Comparison of ENCODE assay signal across 8 cellular contexts in genomic region chr6:43627008-43627825, GRCh38. TPM values are rescaled to one million over a fixed set of nuclear protein-coding genes. Genes with fewer than 3 reads are reported as not detected.
DNase-seq lines count a peak whose midpoint lies in the region; ATAC-seq, FAIRE-seq and TF ChIP-seq lines count a peak whose summit lies in the region.

No MANE protein-coding gene starts in this region.

- BruUV-seq in PC-3 (replicated peaks; lab: Mats Ljungman, UMichigan) (no TSS peak), HepG2 (replicated peaks; lab: Mats Ljungman, UMichigan) (no TSS peak)

- POLR2A ChIA-PET in PC-3 (lab: Charles Lee; ENCODE audit: unreplicated experiment) (interaction anchor here (0.5 kb wide), 1 partner anchor 845 kb away, joined by 22 read pairs; the partner anchor contains the start of gene BICRAL), HepG2 (lab: Yijun Ruan, JAX) (interaction anchor here (0.6 to 2.7 kb wide), 15 partner anchors 9 to 1063 kb away, joined by 3 to 32 read pairs (median 3); partner anchors contain the start of genes HSP90AB1, MAD2L1BP, POLH and UBR2)

- peak overlapping the region; percentile 100 for H3K4me2 ChIP-seq in PC-3 (ENCODE audit: low read length)
- peak overlapping the region; percentile 98 for H3K4me2 ChIP-seq in HepG2 (ENCODE audit: low read depth, low read length)

- no peaks in the 10 kb centered on the region for H3K27me3 ChIP-seq in PC-3 (ENCODE audit: low read length)
- H3K27me3 ChIP-seq in HepG2 (ENCODE audit: control insufficient read depth in 1 of 2, insufficient read depth in 2 of 2, low read length in 2 of 2): no peaks in the 10 kb centered on the region; a peak in 1 of 5 replicates

- peaks cover 31% of the 10 kb centered on the region for H3K79me2 ChIP-seq in PC-3 (ENCODE audit: low read length)
- peaks cover 17% of the 10 kb centered on the region for H3K79me2 ChIP-seq in HepG2 (ENCODE audit: insufficient read depth, low read length)

- H3K27ac ChIP-seq in PC-3 (ENCODE audit: low read length) (peak overlapping the region; percentile 68), HepG2 (ENCODE audit: extremely low read length, insufficient read depth, low read length) (peak overlapping the region; percentile 71)

- in situ Hi-C loops in HepG2 (cut with HindIII; ENCODE audit: extremely low pct_ligation_motif_present, low pct_unique_long_range_greater_than_20kb): no loop called here

- TF ChIP-seq CTCF in PC-3 (conservative IDR thresholded peaks at IDR 0.05; ENCODE audit: low read depth, low read length) (no peak), HepG2 (CRISPR knock-in tag; IDR thresholded peaks at IDR 0.05) (no peak)

- H3K4me1 ChIP-seq in PC-3 (ENCODE audit: insufficient read depth, low read length) (peaks cover 27% of the 10 kb centered on the region), HepG2 (ENCODE audit: insufficient read depth, low read length) (peaks cover 36% of the 10 kb centered on the region)

- CTCF ChIA-PET in PC-3 (lab: Charles Lee): no interaction called here
- CTCF ChIA-PET in HepG2 (lab: Yijun Ruan, JAX; ENCODE audit: low intra/inter-chr PET ratio, low total read pairs): no interaction called here

- H3K36me3 ChIP-seq in PC-3 (ENCODE audit: low read depth, low read length): peaks cover 30% of the 10 kb centered on the region
- H3K36me3 ChIP-seq in HepG2 (replicated peaks in 1 of 2; ENCODE audit: control insufficient read depth in 1 of 2, insufficient read depth in 2 of 2, low read length in 2 of 2): peaks cover 33 to 41% of the 10 kb centered on the region in 2 experiments

- peak; percentile 12 for FAIRE-seq in HepG2 (lab: Jason Lieb, UNC)

- DNase-seq in AML-193 (lab: John Stamatoyannopoulos, UW): peak; percentile 83 to 86
- peak; percentile 97 for DNase-seq in H4 (ENCODE audit: low spot score)
- peak; percentile 97 for DNase-seq in PC-3
- DNase-seq in cerebellar cortex (ENCODE audit: low spot score): peak; percentile 65
- DNase-seq in HepG2 (ENCODE audit: low spot score): peak; percentile 89
- peak; percentile 94 for DNase-seq in stromal cell of bone marrow (ENCODE audit: low read depth)

- TF ChIP-seq POLR2A in HepG2 (IDR thresholded peaks at IDR 0.05; ENCODE audit: insufficient read depth in 1 of 2, low read depth in 2 of 2, low read length in 2 of 2): peak in 1 of 2 experiments; percentile 26; a peak in 1 of 4 replicates

- WGBS in HepG2 (ENCODE audit: low lambda C conversion rate): 70% methylated on average over 5 of the region's 5 CpGs

- no peaks in the 10 kb centered on the region for H3F3A ChIP-seq in PC-3 (ENCODE audit: low read length, unreplicated experiment)

- H3K9ac ChIP-seq in PC-3 (ENCODE audit: low read length) (peak overlapping the region; percentile 39), HepG2 (ENCODE audit: insufficient read depth, low read depth, low read length) (peak overlapping the region; percentile 91)

- intact Hi-C loops in PC-3 (cut with micrococcal nuclease) (no loop called here), HepG2 (cut with micrococcal nuclease; ENCODE audit: unreplicated experiment) (loop anchor here (5.0 kb wide), 1 partner anchor 455 kb away; the partner anchor contains the start of gene SRF)

- H3K4me3 ChIP-seq in PC-3 (ENCODE audit: low read length) (peak overlapping the region; percentile 46), HepG2 (replicated peaks in 1 of 3; ENCODE audit: insufficient read depth in 1 of 3, low read depth in 2 of 3, low read length in 3 of 3) (peak overlapping the region; percentile 13 to 31 (median 30); a peak in 5 of 6 replicates)

- TF ChIP-seq EP300 in HepG2 (IDR thresholded peaks at IDR 0.05; ENCODE audit: low read depth in 2 of 2, low read length in 2 of 2): peak in 1 of 2 experiments; percentile 45; a peak in 1 of 4 replicates
- peak; percentile 88 for TF ChIP-seq EP300 in HepG2 (CRISPR knock-in tag; IDR thresholded peaks at IDR 0.05; ENCODE audit: borderline replicate concordance)

- H4K20me1 ChIP-seq in PC-3 (ENCODE audit: low read length): no peaks in the 10 kb centered on the region
- H4K20me1 ChIP-seq in HepG2 (ENCODE audit: insufficient read depth, low read length): no peaks in the 10 kb centered on the region

- no peak for TF ChIP-seq RAD21 in HepG2 (CRISPR knock-in tag; IDR thresholded peaks at IDR 0.05)

- H3K9me3 ChIP-seq in PC-3 (ENCODE audit: low read length) (no peaks in the 10 kb centered on the region), HepG2 (ENCODE audit: low read length) (no peaks in the 10 kb centered on the region)

- no peaks in the 10 kb centered on the region for H3K9me2 ChIP-seq in PC-3 (replicated peaks; ENCODE audit: low read length)

- peak; percentile 18 for ATAC-seq in PC-3
- ATAC-seq in HepG2: no peak
- no peak for ATAC-seq in HG03159 (IDR thresholded peaks at IDR 0.05; ENCODE audit: unreplicated experiment)
- ATAC-seq in GM19397 (IDR thresholded peaks at IDR 0.05; ENCODE audit: unreplicated experiment): no peak

- H2AFZ ChIP-seq in PC-3 (ENCODE audit: low read length) (no peak overlapping the region; the same call in 1 of the 2 replicates), HepG2 (ENCODE audit: low read length) (no peak overlapping the region)

RNA-seq across cellular contexts. Expression of gene GTPBP2, which starts 1.8 kb away (rescaled TPM):
- total RNA-seq in H4 (2014; rRNA removed; shearing (Covaris generic)): 51.4 and 52.9 TPM in 2 replicates
- total RNA-seq in PC-3 (2014; rRNA removed) (38.1 and 47.6 TPM in 2 replicates), HepG2 (2016; rRNA removed; fragmentation: Illumina TruSeq; extraction: Trizol) (12.6 and 26.9 TPM in 2 replicates)
- total RNA-seq in HepG2 (2016; cell fraction: cytosol; rRNA removed; fragmentation: Illumina TruSeq; extraction: Trizol; ENCODE audit: low read depth): 7.3 and 7.5 TPM in 2 replicates
- 12.6 and 27.4 TPM in 2 replicates for total RNA-seq in HepG2 (2016; cell fraction: insoluble cytoplasmic fraction; rRNA removed; fragmentation: Illumina TruSeq; extraction: Trizol)
- total RNA-seq in HepG2 (2016; cell fraction: membrane; rRNA removed; fragmentation: Illumina TruSeq; extraction: Trizol): 12.6 and 13.7 TPM in 2 replicates
- 33.1 and 38.3 TPM in 2 replicates for total RNA-seq in HepG2 (2016; cell fraction: nucleus; rRNA removed; fragmentation: Illumina TruSeq; extraction: Trizol)
- polyA plus RNA-seq in HepG2 (2011; rRNA removed): 88.2 and 125 TPM in 2 replicates
- 63.6 and 70.6 TPM in 2 replicates for polyA plus RNA-seq in HepG2 (2011; cell fraction: cytosol; rRNA removed)
- 320 and 379 TPM in 2 replicates for polyA plus RNA-seq in HepG2 (2011; cell fraction: nucleus; rRNA removed)
- 47.9 and 57.6 TPM in 2 replicates for polyA plus RNA-seq in HepG2 (2012)
- polyA plus RNA-seq in HepG2 (2016; cell fraction: cytosol; fragmentation: Illumina TruSeq; extraction: Trizol; ENCODE audit: low read depth): 3.6 and 4.1 TPM in 2 replicates
- polyA plus RNA-seq in HepG2 (2016; cell fraction: insoluble cytoplasmic fraction; fragmentation: Illumina TruSeq; extraction: Trizol; ENCODE audit: low read depth): 14.0 and 17.9 TPM in 2 replicates
- polyA plus RNA-seq in HepG2 (2016; cell fraction: membrane; fragmentation: Illumina TruSeq; extraction: Trizol; ENCODE audit: low read depth): 9.7 and 10.2 TPM in 2 replicates
- polyA plus RNA-seq in HepG2 (2016; cell fraction: nucleus; fragmentation: Illumina TruSeq; extraction: Trizol; ENCODE audit: insufficient read depth, low read depth): 87.7 and 90.6 TPM in 2 replicates
- polyA minus RNA-seq in HepG2 (2011; rRNA and poly(A)+ RNA removed; ENCODE audit: low replicate concordance): 115 and 123 TPM in 2 replicates
- 22.8 and 31.0 TPM in 2 replicates for polyA minus RNA-seq in HepG2 (2011; cell fraction: cytosol; rRNA and poly(A)+ RNA removed)
- polyA minus RNA-seq in HepG2 (2011; cell fraction: nucleus; rRNA and poly(A)+ RNA removed): 91.9 and 126 TPM in 2 replicates

RNA-seq across cellular contexts. Expression of gene MAD2L1BP, which starts 8.4 kb away (rescaled TPM):
- total RNA-seq in H4 (2014; rRNA removed; shearing (Covaris generic)): 75.9 and 83.8 TPM in 2 replicates
- total RNA-seq in PC-3 (2014; rRNA removed) (25.1 and 40.9 TPM in 2 replicates), HepG2 (2016; rRNA removed; fragmentation: Illumina TruSeq; extraction: Trizol) (54.2 and 69.8 TPM in 2 replicates)
- total RNA-seq in HepG2 (2016; cell fraction: cytosol; rRNA removed; fragmentation: Illumina TruSeq; extraction: Trizol; ENCODE audit: low read depth): 19.9 and 20.6 TPM in 2 replicates
- total RNA-seq in HepG2 (2016; cell fraction: insoluble cytoplasmic fraction; rRNA removed; fragmentation: Illumina TruSeq; extraction: Trizol): 51.2 and 74.6 TPM in 2 replicates
- total RNA-seq in HepG2 (2016; cell fraction: membrane; rRNA removed; fragmentation: Illumina TruSeq; extraction: Trizol): 31.1 and 31.4 TPM in 2 replicates
- 23.1 and 28.7 TPM in 2 replicates for total RNA-seq in HepG2 (2016; cell fraction: nucleus; rRNA removed; fragmentation: Illumina TruSeq; extraction: Trizol)
- polyA plus RNA-seq in HepG2 (2011; rRNA removed): 55.5 and 57.8 TPM in 2 replicates
- 66.7 and 73.3 TPM in 2 replicates for polyA plus RNA-seq in HepG2 (2011; cell fraction: cytosol; rRNA removed)
- 28.1 and 41.3 TPM in 2 replicates for polyA plus RNA-seq in HepG2 (2011; cell fraction: nucleus; rRNA removed)
- 25.3 and 25.7 TPM in 2 replicates for polyA plus RNA-seq in HepG2 (2012)
- 6.9 and 7.7 TPM in 2 replicates for polyA plus RNA-seq in HepG2 (2016; cell fraction: cytosol; fragmentation: Illumina TruSeq; extraction: Trizol; ENCODE audit: low read depth)
- 65.0 and 72.9 TPM in 2 replicates for polyA plus RNA-seq in HepG2 (2016; cell fraction: insoluble cytoplasmic fraction; fragmentation: Illumina TruSeq; extraction: Trizol; ENCODE audit: low read depth)
- 10.2 and 12.3 TPM in 2 replicates for polyA plus RNA-seq in HepG2 (2016; cell fraction: membrane; fragmentation: Illumina TruSeq; extraction: Trizol; ENCODE audit: low read depth)
- polyA plus RNA-seq in HepG2 (2016; cell fraction: nucleus; fragmentation: Illumina TruSeq; extraction: Trizol; ENCODE audit: insufficient read depth, low read depth): 46.3 and 54.1 TPM in 2 replicates
- polyA minus RNA-seq in HepG2 (2011; rRNA and poly(A)+ RNA removed; ENCODE audit: low replicate concordance): 61.4 and 71.9 TPM in 2 replicates
- 21.1 and 25.8 TPM in 2 replicates for polyA minus RNA-seq in HepG2 (2011; cell fraction: cytosol; rRNA and poly(A)+ RNA removed)
- polyA minus RNA-seq in HepG2 (2011; cell fraction: nucleus; rRNA and poly(A)+ RNA removed): 13.6 and 19.1 TPM in 2 replicates

RNA-seq across cellular contexts. Expression of gene RSPH9, which starts 17.6 kb away (rescaled TPM):
- not detected in 2 replicates for total RNA-seq in H4 (2014; rRNA removed; shearing (Covaris generic))
- total RNA-seq in PC-3 (2014; rRNA removed) (not detected in 2 replicates), HepG2 (2016; rRNA removed; fragmentation: Illumina TruSeq; extraction: Trizol) (0.04 TPM in 1 of 2 replicates, not detected in the other)
- total RNA-seq in HepG2 (2016; cell fraction: cytosol; rRNA removed; fragmentation: Illumina TruSeq; extraction: Trizol; ENCODE audit: low read depth): not detected in 2 replicates
- total RNA-seq in HepG2 (2016; cell fraction: insoluble cytoplasmic fraction; rRNA removed; fragmentation: Illumina TruSeq; extraction: Trizol): not detected in 2 replicates
- not detected in 2 replicates for total RNA-seq in HepG2 (2016; cell fraction: membrane; rRNA removed; fragmentation: Illumina TruSeq; extraction: Trizol)
- not detected in 2 replicates for total RNA-seq in HepG2 (2016; cell fraction: nucleus; rRNA removed; fragmentation: Illumina TruSeq; extraction: Trizol)
- polyA plus RNA-seq in HepG2 (2011; rRNA removed): not detected in 2 replicates
- not detected in 2 replicates for polyA plus RNA-seq in HepG2 (2011; cell fraction: cytosol; rRNA removed)
- 0.10 TPM in 1 of 2 replicates, not detected in the other for polyA plus RNA-seq in HepG2 (2011; cell fraction: nucleus; rRNA removed)
- 0.15 and 0.40 TPM in 2 replicates for polyA plus RNA-seq in HepG2 (2012)
- not detected in 2 replicates for polyA plus RNA-seq in HepG2 (2016; cell fraction: cytosol; fragmentation: Illumina TruSeq; extraction: Trizol; ENCODE audit: low read depth)
- not detected in 2 replicates for polyA plus RNA-seq in HepG2 (2016; cell fraction: insoluble cytoplasmic fraction; fragmentation: Illumina TruSeq; extraction: Trizol; ENCODE audit: low read depth)
- not detected in 2 replicates for polyA plus RNA-seq in HepG2 (2016; cell fraction: membrane; fragmentation: Illumina TruSeq; extraction: Trizol; ENCODE audit: low read depth)
- not detected in 2 replicates for polyA plus RNA-seq in HepG2 (2016; cell fraction: nucleus; fragmentation: Illumina TruSeq; extraction: Trizol; ENCODE audit: insufficient read depth, low read depth)
- polyA minus RNA-seq in HepG2 (2011; rRNA and poly(A)+ RNA removed; ENCODE audit: low replicate concordance): not detected in 2 replicates
- not detected in 2 replicates for polyA minus RNA-seq in HepG2 (2011; cell fraction: cytosol; rRNA and poly(A)+ RNA removed)
- polyA minus RNA-seq in HepG2 (2011; cell fraction: nucleus; rRNA and poly(A)+ RNA removed): not detected in 2 replicates

RNA-seq across cellular contexts. Expression of gene POLH, which starts 51.2 kb away (rescaled TPM):
- total RNA-seq in H4 (2014; rRNA removed; shearing (Covaris generic)): 10.3 and 15.9 TPM in 2 replicates
- 8.2 and 12.1 TPM in 2 replicates for total RNA-seq in PC-3 (2014; rRNA removed)
- total RNA-seq in HepG2 (2016; rRNA removed; fragmentation: Illumina TruSeq; extraction: Trizol): 25.0 and 35.5 TPM in 2 replicates
- 3.9 and 4.1 TPM in 2 replicates for total RNA-seq in HepG2 (2016; cell fraction: cytosol; rRNA removed; fragmentation: Illumina TruSeq; extraction: Trizol; ENCODE audit: low read depth)
- 23.3 and 37.4 TPM in 2 replicates for total RNA-seq in HepG2 (2016; cell fraction: insoluble cytoplasmic fraction; rRNA removed; fragmentation: Illumina TruSeq; extraction: Trizol)
- 8.7 and 10.2 TPM in 2 replicates for total RNA-seq in HepG2 (2016; cell fraction: membrane; rRNA removed; fragmentation: Illumina TruSeq; extraction: Trizol)
- 16.3 and 26.4 TPM in 2 replicates for total RNA-seq in HepG2 (2016; cell fraction: nucleus; rRNA removed; fragmentation: Illumina TruSeq; extraction: Trizol)
- 6.3 and 11.6 TPM in 2 replicates for polyA plus RNA-seq in HepG2 (2011; rRNA removed)
- 4.3 and 5.1 TPM in 2 replicates for polyA plus RNA-seq in HepG2 (2011; cell fraction: cytosol; rRNA removed)
- 6.0 and 7.3 TPM in 2 replicates for polyA plus RNA-seq in HepG2 (2011; cell fraction: nucleus; rRNA removed)
- polyA plus RNA-seq in HepG2 (2012): 7.4 and 10.6 TPM in 2 replicates
- polyA plus RNA-seq in HepG2 (2016; cell fraction: cytosol; fragmentation: Illumina TruSeq; extraction: Trizol; ENCODE audit: low read depth): 0.88 and 1.2 TPM in 2 replicates
- 18.1 and 19.7 TPM in 2 replicates for polyA plus RNA-seq in HepG2 (2016; cell fraction: insoluble cytoplasmic fraction; fragmentation: Illumina TruSeq; extraction: Trizol; ENCODE audit: low read depth)
- polyA plus RNA-seq in HepG2 (2016; cell fraction: membrane; fragmentation: Illumina TruSeq; extraction: Trizol; ENCODE audit: low read depth): 2.0 and 2.6 TPM in 2 replicates
- 28.4 and 32.9 TPM in 2 replicates for polyA plus RNA-seq in HepG2 (2016; cell fraction: nucleus; fragmentation: Illumina TruSeq; extraction: Trizol; ENCODE audit: insufficient read depth, low read depth)
- polyA minus RNA-seq in HepG2 (2011; rRNA and poly(A)+ RNA removed; ENCODE audit: low replicate concordance): 19.1 and 21.9 TPM in 2 replicates
- 9.2 and 9.5 TPM in 2 replicates for polyA minus RNA-seq in HepG2 (2011; cell fraction: cytosol; rRNA and poly(A)+ RNA removed)
- polyA minus RNA-seq in HepG2 (2011; cell fraction: nucleus; rRNA and poly(A)+ RNA removed): 16.1 and 23.9 TPM in 2 replicates

RNA-seq across cellular contexts. Expression of gene XPO5, which starts 51.4 kb away (rescaled TPM):
- total RNA-seq in H4 (2014; rRNA removed; shearing (Covaris generic)): 35.3 and 36.1 TPM in 2 replicates
- 42.3 and 50.6 TPM in 2 replicates for total RNA-seq in PC-3 (2014; rRNA removed)
- 68.0 and 71.3 TPM in 2 replicates for total RNA-seq in HepG2 (2016; rRNA removed; fragmentation: Illumina TruSeq; extraction: Trizol)
- total RNA-seq in HepG2 (2016; cell fraction: cytosol; rRNA removed; fragmentation: Illumina TruSeq; extraction: Trizol; ENCODE audit: low read depth): 43.0 and 45.0 TPM in 2 replicates
- total RNA-seq in HepG2 (2016; cell fraction: insoluble cytoplasmic fraction; rRNA removed; fragmentation: Illumina TruSeq; extraction: Trizol): 65.7 and 67.2 TPM in 2 replicates
- 23.7 TPM in 2 replicates for total RNA-seq in HepG2 (2016; cell fraction: membrane; rRNA removed; fragmentation: Illumina TruSeq; extraction: Trizol)
- 73.2 and 82.9 TPM in 2 replicates for total RNA-seq in HepG2 (2016; cell fraction: nucleus; rRNA removed; fragmentation: Illumina TruSeq; extraction: Trizol)
- 52.2 and 67.6 TPM in 2 replicates for polyA plus RNA-seq in HepG2 (2011; rRNA removed)
- polyA plus RNA-seq in HepG2 (2011; cell fraction: cytosol; rRNA removed): 37.2 and 41.2 TPM in 2 replicates
- polyA plus RNA-seq in HepG2 (2011; cell fraction: nucleus; rRNA removed): 76.2 and 81.3 TPM in 2 replicates
- polyA plus RNA-seq in HepG2 (2012): 38.5 and 46.5 TPM in 2 replicates
- 3.0 and 3.2 TPM in 2 replicates for polyA plus RNA-seq in HepG2 (2016; cell fraction: cytosol; fragmentation: Illumina TruSeq; extraction: Trizol; ENCODE audit: low read depth)
- 46.2 and 52.7 TPM in 2 replicates for polyA plus RNA-seq in HepG2 (2016; cell fraction: insoluble cytoplasmic fraction; fragmentation: Illumina TruSeq; extraction: Trizol; ENCODE audit: low read depth)
- 6.5 and 8.3 TPM in 2 replicates for polyA plus RNA-seq in HepG2 (2016; cell fraction: membrane; fragmentation: Illumina TruSeq; extraction: Trizol; ENCODE audit: low read depth)
- polyA plus RNA-seq in HepG2 (2016; cell fraction: nucleus; fragmentation: Illumina TruSeq; extraction: Trizol; ENCODE audit: insufficient read depth, low read depth): 119 and 127 TPM in 2 replicates
- 114 and 153 TPM in 2 replicates for polyA minus RNA-seq in HepG2 (2011; rRNA and poly(A)+ RNA removed; ENCODE audit: low replicate concordance)
- polyA minus RNA-seq in HepG2 (2011; cell fraction: cytosol; rRNA and poly(A)+ RNA removed): 45.0 and 52.2 TPM in 2 replicates
- polyA minus RNA-seq in HepG2 (2011; cell fraction: nucleus; rRNA and poly(A)+ RNA removed): 83.3 and 113 TPM in 2 replicates
